ENCODE assay signal across 8 cellular contexts in genomic region chr12:111330800-111331752, GRCh38. TPM values are rescaled to one million over a fixed set of nuclear protein-coding genes. Genes with fewer than 3 reads are reported as not detected.
DNase-seq lines count a peak whose midpoint lies in the region; ATAC-seq and TF ChIP-seq lines count a peak whose summit lies in the region.

No MANE protein-coding gene starts in this region.

- peaks cover 5% of the 10 kb centered on the region for H3K27me3 Mint-ChIP-seq in chondrocyte (ENCODE audit: low read depth)

- no peaks in the 10 kb centered on the region for H3K9me3 Mint-ChIP-seq in chondrocyte (ENCODE audit: low read depth)

- no peak overlapping the region for H3K9ac ChIP-seq in mesenchymal stem cell (ENCODE audit: low read length)

- no peak overlapping the region for H2BK120ac ChIP-seq in mesenchymal stem cell (ENCODE audit: low read depth, low read length)

- no peaks in the 10 kb centered on the region; the same call in 1 of the 2 replicates for H3K9me3 ChIP-seq in BE2C
- no peaks in the 10 kb centered on the region for H3K9me3 ChIP-seq in mesenchymal stem cell (ENCODE audit: control insufficient read depth, low read length)

- H2BK12ac ChIP-seq in mesenchymal stem cell (ENCODE audit: low read length in 2 of 2) = no peak overlapping the region

- H3K4me3 Mint-ChIP-seq in chondrocyte (ENCODE audit: unreplicated experiment) = no peak overlapping the region

- H3K36me3 ChIP-seq in BE2C (no peaks in the 10 kb centered on the region), mesenchymal stem cell (ENCODE audit: control insufficient read depth in 1 of 2, insufficient read depth in 2 of 2, low read depth in 1 of 2, low read length in 2 of 2) (no peaks in the 10 kb centered on the region)

- peak overlapping the region; percentile 38 for H4K8ac ChIP-seq in mesenchymal stem cell (ENCODE audit: low read length)

- no peak for DNase-seq in BE2C
- peak; percentile 31 for DNase-seq in GM19238 (ENCODE audit: insufficient read length, low spot score)
- DNase-seq in NOMO-1 (lab: John Stamatoyannopoulos, UW; ENCODE audit: unreplicated experiment in 2 of 2) = peak; percentile 24 to 71
- no peak for DNase-seq in chondrocyte (ENCODE audit: low spot score)
- peak; percentile 66 for DNase-seq in mesenchymal stem cell
- DNase-seq in NCI-H2107 (lab: John Stamatoyannopoulos, UW) = no peak
- no peak for DNase-seq in activated CD8-positive, alpha-beta memory T cell treated with anti-CD3 and anti-CD28 coated beads for 24 hours

- no peaks in the 10 kb centered on the region for H3K27me3 ChIP-seq in BE2C
- peaks cover 8 to 35% of the 10 kb centered on the region in 2 experiments for H3K27me3 ChIP-seq in mesenchymal stem cell (ENCODE audit: control insufficient read depth in 1 of 2, insufficient read depth in 1 of 2, low read length in 2 of 2)

- no peak overlapping the region for H3K14ac ChIP-seq in mesenchymal stem cell (ENCODE audit: low read length in 2 of 2)

- H3K23ac ChIP-seq in mesenchymal stem cell (ENCODE audit: low read length in 2 of 2) = no peak overlapping the region

- no peak overlapping the region for H3K18ac ChIP-seq in mesenchymal stem cell (ENCODE audit: low read depth in 1 of 2, low read length in 2 of 2)

- no peak overlapping the region for H2BK5ac ChIP-seq in mesenchymal stem cell (ENCODE audit: low read depth, low read length, poor library complexity, severe bottlenecking)

- no peak overlapping the region for H2BK15ac ChIP-seq in mesenchymal stem cell (ENCODE audit: low read depth, poor library complexity, severe bottlenecking)

- H3K4me3 ChIP-seq in BE2C (ENCODE audit: low read depth, low read length) (no peak overlapping the region), mesenchymal stem cell (ENCODE audit: insufficient read depth in 1 of 2, low read depth in 1 of 2, low read length in 2 of 2) (no peak overlapping the region)

- no peak for ATAC-seq in HG03520 (IDR thresholded peaks at IDR 0.05; ENCODE audit: unreplicated experiment)

- H3K27ac ChIP-seq in mesenchymal stem cell (ENCODE audit: low read length, poor library complexity, severe bottlenecking) = no peak overlapping the region

- 58% methylated on average over 7 of the region's 8 CpGs for WGBS in mesenchymal stem cell

- no peaks in the 10 kb centered on the region for H3K36me3 Mint-ChIP-seq in chondrocyte (ENCODE audit: low read depth)

- H2AFZ ChIP-seq in mesenchymal stem cell (ENCODE audit: low read depth, low read length) = peak overlapping the region; percentile 44

- no peaks in the 10 kb centered on the region for H3K4me1 ChIP-seq in BE2C
- H3K4me1 ChIP-seq in mesenchymal stem cell (ENCODE audit: control insufficient read depth, insufficient read depth, low read depth, low read length) = no peaks in the 10 kb centered on the region

- no peaks in the 10 kb centered on the region for H3K79me1 ChIP-seq in mesenchymal stem cell (replicated peaks; ENCODE audit: low read length, poor library complexity, severe bottlenecking)

- no peak overlapping the region for H4K91ac ChIP-seq in mesenchymal stem cell (ENCODE audit: low read length)

- peak; percentile 55 for TF ChIP-seq CTCF in BE2C (IDR thresholded peaks at IDR 0.05; ENCODE audit: low read depth, low read length)
- peak; percentile 81 for TF ChIP-seq CTCF in chondrocyte (IDR thresholded peaks at IDR 0.05)

- no peaks in the 10 kb centered on the region for H3K4me1 Mint-ChIP-seq in chondrocyte (ENCODE audit: low read depth)

- no peak overlapping the region for H3K4ac ChIP-seq in mesenchymal stem cell (ENCODE audit: low read depth in 1 of 2, low read length in 2 of 2)

- no peak overlapping the region for H3K27ac Mint-ChIP-seq in chondrocyte (ENCODE audit: unreplicated experiment)

- no peak overlapping the region for H3K4me2 ChIP-seq in mesenchymal stem cell (ENCODE audit: low read length, poor library complexity, severe bottlenecking)

- H2AK5ac ChIP-seq in mesenchymal stem cell (ENCODE audit: low read length, severe bottlenecking) = no peak overlapping the region

RNA-seq across cellular contexts. Expression of gene PHETA1, which starts 37.8 kb away (rescaled TPM):
- 22.6 TPM for polyA plus RNA-seq in BE2C (2012; ENCODE audit: insufficient read depth, insufficient read length, low read depth)
- 14.2 to 16.0 TPM (median 15.7 TPM) in 3 replicates for total RNA-seq in chondrocyte
- polyA plus RNA-seq in mesenchymal stem cell (2013, experiment 1 of 2) = 6.6 TPM
- polyA plus RNA-seq in mesenchymal stem cell (2013, experiment 2 of 2) = 6.5 TPM

Comparison
In these comparisons a context has a peak if more than half of its experiments do, and no peak if none do; other contexts are left out.
1. DNase-seq: peak in GM19238 (single experiment), NOMO-1 (2 of 2) and mesenchymal stem cell (single experiment); none in BE2C (single experiment), chondrocyte (single experiment), NCI-H2107 (single experiment) and activated CD8-positive, alpha-beta memory T cell treated with anti-CD3 and anti-CD28 coated beads for 24 hours (single experiment).